10 cellular contexts compared by ENCODE assay signal in genomic region chr4:7206385-7206784, GRCh38. TPM values are rescaled to one million over a fixed set of nuclear protein-coding genes. Genes with fewer than 3 reads are reported as not detected.
A peak's percentile ranks its signal among the peaks of the same experiment; 100 is the strongest.
DNase-seq lines count a peak whose midpoint lies in the region; ATAC-seq and TF ChIP-seq lines count a peak whose summit lies in the region.
"Had no signal": no experiment of that assay in that cellular context is flagged by ENCODE, and none has a peak within 500 bp of the region (broad histone marks: within the 10 kb centered on the region; RNA-seq: fewer than 3 reads in every experiment).

No MANE protein-coding gene starts in this region.

- no peak overlapping the region for H2AK5ac ChIP-seq in H9 (ENCODE audit: insufficient read length, low read length)

- H3K9ac ChIP-seq in H9 (ENCODE audit: extremely low read depth, insufficient read length, low read length) (no peak overlapping the region), smooth muscle cell (ENCODE audit: low read depth) (peak overlapping the region; percentile 37)

- no peak overlapping the region for H4K91ac ChIP-seq in H9 (ENCODE audit: insufficient read length, low read depth, low read length)

- H2BK120ac ChIP-seq in H9 (ENCODE audit: low read depth, low read length, poor library complexity, severe bottlenecking): no peak overlapping the region

- no peak for DNase-seq in H9
- DNase-seq in amniotic epithelial cell (ENCODE audit: low read depth): peak; percentile 70
- DNase-seq in left ventricle myocardium inferior: peak; percentile 44
- DNase-seq in smooth muscle cell (lab: John Stamatoyannopoulos, UW; ENCODE audit: unreplicated experiment): no peak
- no peak for DNase-seq in ecto neural progenitor cell (ENCODE audit: low spot score)
- DNase-seq in stimulated activated CD4-positive, alpha-beta T cell treated with anti-CD3 and anti-CD28 coated beads, Interleukin-2, amount 100 ng/mL, for 48 hours: no peak
- DNase-seq: NCI-H2107 had no signal

- no peak overlapping the region for H3K18ac ChIP-seq in H9 (ENCODE audit: insufficient read length, low read depth, low read length)

- H4K20me1 ChIP-seq in H9 (ENCODE audit: control insufficient read depth, insufficient read depth, insufficient read length) (no peaks in the 10 kb centered on the region), smooth muscle cell (ENCODE audit: low read depth) (no peaks in the 10 kb centered on the region)

- intact Hi-C loops in left ventricle myocardium inferior (cut with micrococcal nuclease): no loop called here

- no peak overlapping the region for H3K4me3 ChIP-seq in left ventricle myocardium inferior
- no peak overlapping the region for H3K4me3 ChIP-seq in smooth muscle cell

- H3K56ac ChIP-seq in H9 (ENCODE audit: insufficient read length, low read depth, low read length): no peak overlapping the region

- H3K23me2 ChIP-seq in H9 (ENCODE audit: insufficient read length, low read depth, low read length, poor library complexity, severe bottlenecking): no peaks in the 10 kb centered on the region

- no peak overlapping the region for H3K4me3 Mint-ChIP-seq in H9

- H3K36me3 ChIP-seq in left ventricle myocardium inferior (no peaks in the 10 kb centered on the region), smooth muscle cell (ENCODE audit: low read depth) (no peaks in the 10 kb centered on the region)

- no peaks in the 10 kb centered on the region; a peak in 2 of 5 replicates for H3K9me3 Mint-ChIP-seq in H9

- H2AFZ ChIP-seq in H9 (ENCODE audit: low read length) (no peak overlapping the region), smooth muscle cell (ENCODE audit: low read depth) (no peak overlapping the region)

- no peak overlapping the region for H4K8ac ChIP-seq in H9 (replicated peaks; ENCODE audit: insufficient read length, low read depth, low read length)

- H2BK5ac ChIP-seq in H9 (ENCODE audit: insufficient read length, low read length): no peak overlapping the region

- no CpG with 5 or more reads among the region's 9 CpGs for WGBS in H9 (ENCODE audit: extremely low coverage, insufficient read length, low lambda C conversion rate)
- 3% methylated on average over 9 of the region's 9 CpGs for WGBS in smooth muscle cell (ENCODE audit: low lambda C conversion rate)

- H3K4me1 Mint-ChIP-seq in H9: peaks cover 33 to 47% of the 10 kb centered on the region in 2 experiments

- no peak overlapping the region for H2BK20ac ChIP-seq in H9 (ENCODE audit: low read depth, low read length, poor library complexity, severe bottlenecking)

- H3K27ac Mint-ChIP-seq in H9: peak overlapping the region in 2 of 3 experiments; percentile 29 to 85; a peak in 3 of 7 replicates

- no peak overlapping the region for H3K14ac ChIP-seq in H9 (ENCODE audit: insufficient read depth, low read length)

- no peak overlapping the region for H3K23ac ChIP-seq in H9 (ENCODE audit: insufficient read length, low read depth, low read length)

- no peak overlapping the region for H2BK15ac ChIP-seq in H9 (ENCODE audit: low read depth, low read length)

- H3K4ac ChIP-seq in H9 (ENCODE audit: low read depth, low read length): no peak overlapping the region

- TF ChIP-seq CTCF in H9 (conservative IDR thresholded peaks at IDR 0.05) (no peak), left ventricle myocardium inferior (IDR thresholded peaks at IDR 0.05; ENCODE audit: borderline replicate concordance) (no peak), smooth muscle cell (IDR thresholded peaks at IDR 0.05; ENCODE audit: borderline replicate concordance, insufficient read depth, poor library complexity, severe bottlenecking) (no peak)

- no peaks in the 10 kb centered on the region for H3K79me1 ChIP-seq in H9 (ENCODE audit: insufficient read depth, low read depth, low read length, poor library complexity, severe bottlenecking)

- H3K27me3 Mint-ChIP-seq in H9 (ENCODE audit: low read depth): no peaks in the 10 kb centered on the region; the same call in 1 of the 2 replicates

- no peak overlapping the region for H2BK12ac ChIP-seq in H9 (ENCODE audit: insufficient read length, low read depth, low read length)

- H3K79me2 ChIP-seq in H9 (ENCODE audit: insufficient read depth, low read length): no peaks in the 10 kb centered on the region
- no peaks in the 10 kb centered on the region for H3K79me2 ChIP-seq in smooth muscle cell (ENCODE audit: low read depth)

- H3K4me2 ChIP-seq in H9 (ENCODE audit: insufficient read depth, insufficient read length, low read length) (no peak overlapping the region), smooth muscle cell (peak overlapping the region; percentile 15)

- H3K9me3 ChIP-seq in H9 (ENCODE audit: control insufficient read depth, low read depth, low read length) (no peaks in the 10 kb centered on the region), left ventricle myocardium inferior (replicated peaks) (no peaks in the 10 kb centered on the region), smooth muscle cell (replicated peaks; ENCODE audit: low read depth) (no peaks in the 10 kb centered on the region)

- peaks cover 21% of the 10 kb centered on the region for H3F3A ChIP-seq in smooth muscle cell (ENCODE audit: low read depth)

- H3K27ac ChIP-seq in H9 (ENCODE audit: insufficient read length, low read depth, low read length): no peak overlapping the region
- peak overlapping the region; percentile 81 for H3K27ac ChIP-seq in left ventricle myocardium inferior (replicated peaks)
- H3K27ac ChIP-seq in smooth muscle cell (ENCODE audit: low read depth): peak overlapping the region; percentile 95

- H3K27me3 ChIP-seq in H9 (ENCODE audit: insufficient read depth, low read length): no peaks in the 10 kb centered on the region
- peaks cover 14% of the 10 kb centered on the region for H3K27me3 ChIP-seq in left ventricle myocardium inferior (ENCODE audit: low read depth)
- H3K27me3 ChIP-seq in smooth muscle cell (ENCODE audit: low read depth): no peaks in the 10 kb centered on the region

- H3T11ph ChIP-seq in H9 (ENCODE audit: low read length): no peak overlapping the region

- ATAC-seq in HG03045 (IDR thresholded peaks at IDR 0.05; ENCODE audit: unreplicated experiment) (no peak), HG03378 (IDR thresholded peaks at IDR 0.05; ENCODE audit: unreplicated experiment) (no peak)

- H4K5ac ChIP-seq in H9 (ENCODE audit: insufficient read length, low read depth, low read length): no peak overlapping the region

- H3K4me1 ChIP-seq in H9 (ENCODE audit: insufficient read depth, low read length): no peaks in the 10 kb centered on the region; the same call in 1 of the 2 replicates
- H3K4me1 ChIP-seq in left ventricle myocardium inferior: peaks cover 31% of the 10 kb centered on the region
- peaks cover 53% of the 10 kb centered on the region for H3K4me1 ChIP-seq in smooth muscle cell (ENCODE audit: low read depth)

- H3K36me3 Mint-ChIP-seq in H9 (ENCODE audit: insufficient read depth in 1 of 3, low read depth in 3 of 3): no peaks in the 10 kb centered on the region

RNA-seq across cellular contexts. Expression of gene SORCS2, which starts 14.0 kb away (rescaled TPM):
- total RNA-seq in H9 (2021) (0.57 and 0.72 TPM in 2 replicates), left ventricle myocardium inferior (1.2 TPM), smooth muscle cell (3.9 and 9.3 TPM in 2 replicates)
- 5.2 and 5.9 TPM in 2 replicates for polyA plus RNA-seq in smooth muscle cell
- total RNA-seq: activated CD8-positive, alpha-beta memory T cell treated with anti-CD3 and anti-CD28 coated beads for 36 hours had no signal

Comparison
In these comparisons a context has a peak if more than half of its experiments do, and no peak if none do; other contexts are left out.
1. DNase-seq: peak in amniotic epithelial cell (single experiment) and left ventricle myocardium inferior (single experiment); none in H9 (single experiment), smooth muscle cell (single experiment), ecto neural progenitor cell (single experiment) and stimulated activated CD4-positive, alpha-beta T cell treated with anti-CD3 and anti-CD28 coated beads, Interleukin-2, amount 100 ng/mL, for 48 hours (0 of 2).